In the genomic region with DNA sequence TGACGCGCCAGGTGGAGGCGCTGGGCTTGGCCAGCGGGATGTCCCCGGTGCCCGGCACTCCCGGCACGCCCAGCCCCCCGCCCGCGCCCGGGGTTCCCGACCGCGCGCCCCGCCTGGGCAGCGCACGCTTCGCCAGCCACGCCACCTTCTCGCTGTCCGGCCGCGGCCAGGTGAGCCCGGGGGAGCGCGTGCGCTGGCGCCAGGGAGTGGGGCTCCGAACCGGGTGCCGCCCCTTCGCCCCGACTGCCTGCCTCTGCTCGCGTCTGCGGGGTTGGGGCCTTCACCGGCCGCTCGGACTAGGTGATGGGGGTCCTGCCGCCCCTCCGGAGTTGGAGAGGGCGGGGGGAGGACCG, we compare ENCODE assay signal across 10 cellular contexts. TPM values are rescaled to one million over a fixed set of nuclear protein-coding genes. Genes with fewer than 3 reads are reported as not detected.
DNase-seq lines count a peak whose midpoint lies in the region; ATAC-seq and TF ChIP-seq lines count a peak whose summit lies in the region.
"Had no signal": no experiment of that assay in that cellular context is flagged by ENCODE, and none has a peak within 500 bp of the region (broad histone marks: within the 10 kb centered on the region; RNA-seq: fewer than 3 reads in every experiment).

No MANE protein-coding gene starts in this region.

- peak overlapping the region; percentile 83 for H3K27ac Mint-ChIP-seq in mesothelial cell of epicardium

- WGBS in testis, 2 donors: 11 to 17% methylated on average over 4 to 7 of the region's 45 CpGs

- peak in 1 of 2 donors; percentile 1 for ATAC-seq in activated T-cell treated with anti-CD3 and anti-CD28 coated beads, Interleukin-2, amount 50 U/mL, for 4 hours
- ATAC-seq in HG02970 (IDR thresholded peaks at IDR 0.05; ENCODE audit: low FRiP score, unreplicated experiment) (no peak), GM18519 (IDR thresholded peaks at IDR 0.05; ENCODE audit: low FRiP score, unreplicated experiment) (no peak)

- H3K27me3 ChIP-seq in dorsolateral prefrontal cortex (peaks cover 0 to 49% (median 31%) of the 10 kb centered on the region in 45 donors), testis (no peaks in the 10 kb centered on the region)

- H3K4me1 Mint-ChIP-seq in activated T-cell treated with anti-CD3 and anti-CD28 coated beads, Interleukin-2, amount 50 U/mL, for 4 hours (ENCODE audit: low read depth): peaks cover 4% of the 10 kb centered on the region
- peaks cover 84% of the 10 kb centered on the region for H3K4me1 Mint-ChIP-seq in mesothelial cell of epicardium

- no peaks in the 10 kb centered on the region for H3K9me3 ChIP-seq in testis

- peaks cover 6% of the 10 kb centered on the region for H3K4me1 ChIP-seq in testis

- intact Hi-C loops in dorsolateral prefrontal cortex (cut with DNase I) (no loop called here), testis (cut with DNase I; ENCODE audit: low total_unique reads) (no loop called here)

- TF ChIP-seq CTCF in dorsolateral prefrontal cortex (IDR thresholded peaks at IDR 0.05 in 54 of 56, conservative IDR thresholded peaks at IDR 0.05 in 2 of 56; ENCODE audit: low read depth in 1 of 56, partially characterized antibody in 56 of 56): no peak
- no peak for TF ChIP-seq CTCF in mesothelial cell of epicardium (IDR thresholded peaks at IDR 0.05; ENCODE audit: unreplicated experiment)
- no peak for TF ChIP-seq CTCF in testis (IDR thresholded peaks at IDR 0.05)

- TF ChIP-seq POLR2A in testis (IDR thresholded peaks at IDR 0.05): no peak

- DNase-seq in activated T-cell treated with anti-CD3 and anti-CD28 coated beads, Interleukin-2, amount 50 U/mL, for 4 hours: no peak
- DNase-seq in activated T-cell treated with anti-CD3 and anti-CD28 coated beads for 4 hours (no peak), dorsolateral prefrontal cortex (no peak), mesothelial cell of epicardium (ENCODE audit: low spot score in 2 of 2, unreplicated experiment in 2 of 2) (no peak), testis (no peak), foreskin melanocyte (no peak)
- DNase-seq: activated CD8-positive, alpha-beta memory T cell treated with anti-CD3 and anti-CD28 coated beads for 24 hours; central memory CD4-positive, alpha-beta T cell had no signal

- no peaks in the 10 kb centered on the region for H3K9me3 Mint-ChIP-seq in activated T-cell treated with anti-CD3 and anti-CD28 coated beads, Interleukin-2, amount 50 U/mL, for 4 hours
- H3K9me3 Mint-ChIP-seq in mesothelial cell of epicardium: no peaks in the 10 kb centered on the region

- H3K27me3 Mint-ChIP-seq in activated T-cell treated with anti-CD3 and anti-CD28 coated beads, Interleukin-2, amount 50 U/mL, for 4 hours (ENCODE audit: low read depth): peaks cover 47% of the 10 kb centered on the region
- H3K27me3 Mint-ChIP-seq in mesothelial cell of epicardium (ENCODE audit: low read depth): no peaks in the 10 kb centered on the region

- peak overlapping the region; percentile 56 for H3K4me3 Mint-ChIP-seq in activated T-cell treated with anti-CD3 and anti-CD28 coated beads, Interleukin-2, amount 50 U/mL, for 4 hours
- H3K4me3 Mint-ChIP-seq in mesothelial cell of epicardium: peak overlapping the region; percentile 89

- H3K4me3 ChIP-seq in dorsolateral prefrontal cortex (peak overlapping the region in 54 of 59 donors; percentile 26 to 69 (median 49)), testis (peak overlapping the region; percentile 12 to 44)

- H3K36me3 Mint-ChIP-seq in activated T-cell treated with anti-CD3 and anti-CD28 coated beads, Interleukin-2, amount 50 U/mL, for 4 hours (ENCODE audit: insufficient read depth): no peaks in the 10 kb centered on the region
- no peaks in the 10 kb centered on the region for H3K36me3 Mint-ChIP-seq in mesothelial cell of epicardium

- H3K36me3 ChIP-seq in testis (ENCODE audit: low read depth, missing control alignments): no peaks in the 10 kb centered on the region

- H3K27ac ChIP-seq in dorsolateral prefrontal cortex (no peak overlapping the region), testis (no peak overlapping the region)

RNA-seq across cellular contexts. Expression of a gene that starts 0.5 kb away (rescaled TPM):
- not detected for total RNA-seq in activated T-cell treated with anti-CD3 and anti-CD28 coated beads, Interleukin-2, amount 50 U/mL, for 4 hours
- total RNA-seq in dorsolateral prefrontal cortex (1 to 10 TPM in 38 of 120 experiments, under 1 TPM in 51, not detected in 31; 0.19 to 4.3 (median 0.85) TPM), mesothelial cell of epicardium (64.8 to 68.2 TPM (median 65.7 TPM) in 3 replicates), testis (1 to 10 TPM; 2.6 to 4.3 TPM)
- polyA plus RNA-seq in testis (ENCODE audit: insufficient read depth, low read depth, low replicate concordance): 6.9 TPM

RNA-seq across cellular contexts. Expression of a gene that starts 24.4 kb away (rescaled TPM):
- total RNA-seq in activated T-cell treated with anti-CD3 and anti-CD28 coated beads, Interleukin-2, amount 50 U/mL, for 4 hours: not detected
- total RNA-seq in dorsolateral prefrontal cortex: under 1 TPM in 1 of 120 experiments, not detected in 119; 0.29 TPM
- total RNA-seq in mesothelial cell of epicardium: 0.09 to 0.27 TPM (median 0.22 TPM) in 3 replicates
- 1 to 10 TPM; 3.8 to 5.9 TPM for total RNA-seq in testis
- 2.5 TPM for polyA plus RNA-seq in testis (ENCODE audit: insufficient read depth, low read depth, low replicate concordance)

RNA-seq across cellular contexts. Expression of a gene that starts 29.6 kb away (rescaled TPM):
- total RNA-seq in activated T-cell treated with anti-CD3 and anti-CD28 coated beads, Interleukin-2, amount 50 U/mL, for 4 hours: 100 to 1,000 TPM; 261 to 278 (median 263) TPM
- total RNA-seq in dorsolateral prefrontal cortex: 100 to 1,000 TPM in 2 of 120 experiments, 10 to 100 TPM in 118; 49.9 to 110 (median 68.5) TPM
- 69.5 to 74.6 TPM (median 73.5 TPM) in 3 replicates for total RNA-seq in mesothelial cell of epicardium
- 10 to 100 TPM; 74.1 to 78.9 TPM for total RNA-seq in testis
- polyA plus RNA-seq in testis (ENCODE audit: insufficient read depth, low read depth, low replicate concordance): 32.9 TPM

RNA-seq across cellular contexts. Expression of a gene that starts 56.7 kb away (rescaled TPM):
- not detected for total RNA-seq in activated T-cell treated with anti-CD3 and anti-CD28 coated beads, Interleukin-2, amount 50 U/mL, for 4 hours
- total RNA-seq in dorsolateral prefrontal cortex: 1 to 10 TPM in 51 of 120 experiments, under 1 TPM in 52, not detected in 17; 0.18 to 5.7 (median 0.98) TPM
- 0.18 to 0.45 TPM (median 0.36 TPM) in 3 replicates for total RNA-seq in mesothelial cell of epicardium
- total RNA-seq in testis: 1 to 10 TPM; 1.3 to 2.4 TPM
- 5.2 TPM for polyA plus RNA-seq in testis (ENCODE audit: insufficient read depth, low read depth, low replicate concordance)

Comparison
In these comparisons a context has a peak if more than half of its experiments do, and no peak if none do; other contexts are left out.
1. RNA of a gene that starts 0.5 kb away (total RNA-seq): 64.8 to 68.2 TPM in mesothelial cell of epicardium; 2.6 to 4.3 TPM in testis, 0.19 to 4.3 TPM in dorsolateral prefrontal cortex and not detected in activated T-cell treated with anti-CD3 and anti-CD28 coated beads, Interleukin-2, amount 50 U/mL, for 4 hours; every median in the first group is over 10 times any median in the second.